9 cellular contexts compared by ENCODE assay signal in the genomic region with DNA sequence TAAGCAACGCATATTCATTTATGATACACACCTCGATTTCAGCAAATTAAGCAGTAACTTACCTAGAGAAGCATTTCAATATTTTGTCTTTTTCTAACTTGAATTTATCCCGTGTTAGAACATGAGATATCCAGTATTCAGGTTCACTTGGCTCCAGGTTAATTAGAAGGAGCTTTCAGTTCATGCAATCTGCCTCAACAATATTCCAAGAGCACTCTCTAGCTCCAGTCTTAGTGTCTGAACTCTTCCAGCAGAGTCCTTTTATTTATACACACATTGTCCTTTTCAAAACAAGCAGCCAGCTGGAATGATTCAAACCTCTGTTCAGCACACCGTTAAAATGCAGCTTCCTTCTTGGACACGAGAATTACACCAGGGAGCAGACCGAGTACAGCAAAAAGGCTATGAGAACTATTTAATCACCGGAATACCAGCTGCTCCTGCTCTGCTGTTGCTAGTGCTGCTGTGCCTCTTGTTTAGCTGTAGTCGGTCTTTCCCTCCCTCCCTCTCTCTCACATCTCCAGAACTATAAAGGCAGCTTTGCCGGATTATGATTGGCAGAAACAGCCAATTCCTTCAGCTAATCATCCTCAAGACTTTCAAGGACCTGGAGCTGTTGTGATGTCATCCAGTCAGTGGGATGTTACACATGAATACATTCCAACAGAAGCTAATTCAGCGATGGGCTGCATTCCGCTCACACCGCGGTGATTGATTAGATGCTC. TPM values are rescaled to one million over a fixed set of nuclear protein-coding genes. Genes with fewer than 3 reads are reported as not detected.
DNase-seq lines count a peak whose midpoint lies in the region; ATAC-seq and TF ChIP-seq lines count a peak whose summit lies in the region.
"Had no signal": no experiment of that assay in that cellular context is flagged by ENCODE, and none has a peak within 500 bp of the region (broad histone marks: within the 10 kb centered on the region; RNA-seq: fewer than 3 reads in every experiment).

A gene (minus strand): TSS at position 239 of the 725 bp plus-strand sequence. CDS start 36,584 bp downstream, outside the sequence.

- in situ Hi-C loops in HAP-1 (cut with MboI; ENCODE audit: low sequenced_read_pairs) = no loop called here

- intact Hi-C loops in activated T-helper 1 cell treated with anti-CD3 and anti-CD28 coated beads, Interleukin-12 subunit alpha, Interleukin-12 subunit beta, Interleukin-2, Interleukin-4 antibody, amounts not matched to agents 30 ng/mL and 10 ng/mL and 1 ng/mL, durations not matched to agents 14 hours and 24 hours and 36 hours (cut with micrococcal nuclease) = no loop called here

- H3K4me3 ChIP-seq in HAP-1 (peak within 1 kb of the TSS; percentile 23), fibroblast of lung (replicated peaks in 1 of 4; ENCODE audit: control extremely low read depth in 1 of 4, insufficient read depth in 1 of 4, low read depth in 3 of 4, low read length in 4 of 4) (peak within 1 kb of the TSS in 2 of 4 experiments; percentile 37 to 59), skeletal muscle cell (ENCODE audit: low read depth, low read length) (peak within 1 kb of the TSS; percentile 25)

- H3K27me3 Mint-ChIP-seq in activated T-helper 1 cell treated with anti-CD3 and anti-CD28 coated beads, Interleukin-12 subunit alpha, Interleukin-12 subunit beta, Interleukin-2, Interleukin-4 antibody, amounts not matched to agents 30 ng/mL and 10 ng/mL and 1 ng/mL, durations not matched to agents 14 hours and 24 hours and 36 hours (ENCODE audit: insufficient read depth) = no peaks in the 10 kb centered on the region

- H3K9me3 ChIP-seq in HAP-1 = no peaks in the 10 kb centered on the region
- H3K9me3 ChIP-seq in fibroblast of lung (ENCODE audit: control insufficient read depth, insufficient read depth, low read depth, low read length) = no peaks in the 10 kb centered on the region

- H3K4me2 ChIP-seq in fibroblast of lung (ENCODE audit: extremely low read depth, insufficient read depth, low read length) = peak within 1 kb of the TSS; percentile 42

- no peaks in the 10 kb centered on the region for H3K4me1 Mint-ChIP-seq in activated T-helper 1 cell treated with anti-CD3 and anti-CD28 coated beads, Interleukin-12 subunit alpha, Interleukin-12 subunit beta, Interleukin-2, Interleukin-4 antibody, amounts not matched to agents 30 ng/mL and 10 ng/mL and 1 ng/mL, durations not matched to agents 14 hours and 24 hours and 36 hours (ENCODE audit: low read depth)

- DNase-seq in HAP-1 (ENCODE audit: low spot score in 2 of 2) = peak; percentile 65 to 80
- DNase-seq in NCI-H82 (lab: John Stamatoyannopoulos, UW) = peak; percentile 88
- DNase-seq in fibroblast of lung (ENCODE audit: low read depth in 2 of 2) = peak; percentile 57 to 79
- peak; percentile 39 for DNase-seq in skeletal muscle cell (ENCODE audit: low read depth)
- no peak for DNase-seq in activated T-helper 1 cell treated with anti-CD3 and anti-CD28 coated beads, Interleukin-12 subunit alpha, Interleukin-12 subunit beta, Interleukin-2, Interleukin-4 antibody, amounts not matched to agents 30 ng/mL and 10 ng/mL and 1 ng/mL, durations not matched to agents 14 hours and 24 hours and 36 hours (ENCODE audit: low spot score)
- no peak for DNase-seq in stimulated activated CD4-positive, alpha-beta T cell treated with anti-CD3 and anti-CD28 coated beads, Interleukin-4, amount 100 ng/mL, for 24 hours

- H3K4me3 Mint-ChIP-seq in activated T-helper 1 cell treated with anti-CD3 and anti-CD28 coated beads, Interleukin-12 subunit alpha, Interleukin-12 subunit beta, Interleukin-2, Interleukin-4 antibody, amounts not matched to agents 30 ng/mL and 10 ng/mL and 1 ng/mL, durations not matched to agents 14 hours and 24 hours and 36 hours = no peak within 1 kb of the TSS

- ATAC-seq in GM19467 (IDR thresholded peaks at IDR 0.05; ENCODE audit: unreplicated experiment) (no peak), HG02610 (IDR thresholded peaks at IDR 0.05; ENCODE audit: unreplicated experiment) (no peak)

- H3K27me3 ChIP-seq in HAP-1 (ENCODE audit: low read depth) = no peaks in the 10 kb centered on the region
- H3K27me3 ChIP-seq in fibroblast of lung (ENCODE audit: control insufficient read depth, insufficient read depth, low read length) = no peaks in the 10 kb centered on the region

- H3K36me3 ChIP-seq in HAP-1 (replicated peaks) = no peaks in the 10 kb centered on the region
- H3K36me3 ChIP-seq in fibroblast of lung (ENCODE audit: control insufficient read depth, insufficient read depth, low read length) = no peaks in the 10 kb centered on the region

- H4K20me1 ChIP-seq in fibroblast of lung (ENCODE audit: control insufficient read depth, extremely low read depth, insufficient read depth, low read length) = no peaks in the 10 kb centered on the region

- H2AFZ ChIP-seq in fibroblast of lung (ENCODE audit: low read length) = peak within 1 kb of the TSS; percentile 1
- H2AFZ ChIP-seq: parathyroid adenoma had no signal

- H3K27ac ChIP-seq in fibroblast of lung (ENCODE audit: insufficient read depth, low read length) = no peak within 1 kb of the TSS
- H3K27ac ChIP-seq: parathyroid adenoma had no signal

- no peaks in the 10 kb centered on the region for H3K36me3 Mint-ChIP-seq in activated T-helper 1 cell treated with anti-CD3 and anti-CD28 coated beads, Interleukin-12 subunit alpha, Interleukin-12 subunit beta, Interleukin-2, Interleukin-4 antibody, amounts not matched to agents 30 ng/mL and 10 ng/mL and 1 ng/mL, durations not matched to agents 14 hours and 24 hours and 36 hours (ENCODE audit: low read depth)

- H3K4me1 ChIP-seq in HAP-1 = peaks cover 21% of the 10 kb centered on the region
- H3K4me1 ChIP-seq in fibroblast of lung (ENCODE audit: control insufficient read depth, extremely low read depth, insufficient read depth, low read length) = no peaks in the 10 kb centered on the region
- H3K4me1 ChIP-seq: parathyroid adenoma had no signal

- no peaks in the 10 kb centered on the region for H3K9me3 Mint-ChIP-seq in activated T-helper 1 cell treated with anti-CD3 and anti-CD28 coated beads, Interleukin-12 subunit alpha, Interleukin-12 subunit beta, Interleukin-2, Interleukin-4 antibody, amounts not matched to agents 30 ng/mL and 10 ng/mL and 1 ng/mL, durations not matched to agents 14 hours and 24 hours and 36 hours

- H3K27ac Mint-ChIP-seq in activated T-helper 1 cell treated with anti-CD3 and anti-CD28 coated beads, Interleukin-12 subunit alpha, Interleukin-12 subunit beta, Interleukin-2, Interleukin-4 antibody, amounts not matched to agents 30 ng/mL and 10 ng/mL and 1 ng/mL, durations not matched to agents 14 hours and 24 hours and 36 hours = no peak within 1 kb of the TSS

- no peaks in the 10 kb centered on the region for H3K79me2 ChIP-seq in fibroblast of lung (ENCODE audit: control insufficient read depth, insufficient read depth, low read length)
- H3K79me2 ChIP-seq: parathyroid adenoma had no signal

- H3K9ac ChIP-seq in fibroblast of lung (ENCODE audit: insufficient read depth, low read length) = no peak within 1 kb of the TSS
- H3K9ac ChIP-seq: parathyroid adenoma had no signal

- peak in 1 of 2 donors; percentile 14 for TF ChIP-seq CTCF in fibroblast of lung (conservative IDR thresholded peaks at IDR 0.05 in 1 of 2, IDR thresholded peaks at IDR 0.05 in 1 of 2; ENCODE audit: low read depth in 1 of 2, low read length in 2 of 2)

RNA-seq across cellular contexts. Expression of the gene that starts here (rescaled TPM):
- total RNA-seq in fibroblast of lung = not detected in 2 replicates
- not detected in 2 replicates for polyA plus RNA-seq in fibroblast of lung
- not detected in 2 replicates for polyA plus RNA-seq in fibroblast of lung (2012)
- not detected in 2 replicates for polyA minus RNA-seq in fibroblast of lung (ENCODE audit: low replicate concordance)
- not detected in 2 replicates for total RNA-seq in activated T-helper 1 cell treated with anti-CD3 and anti-CD28 coated beads, Interleukin-12 subunit alpha, Interleukin-12 subunit beta, Interleukin-2, Interleukin-4 antibody, amounts not matched to agents 30 ng/mL and 10 ng/mL and 1 ng/mL, durations not matched to agents 14 hours and 24 hours and 36 hours

Comparison
In these comparisons a context has a peak if more than half of its experiments do, and no peak if none do; other contexts are left out.
1. Peak in DNase-seq and H3K4me2 ChIP-seq in fibroblast of lung; RNA of the gene not detected or under 1 TPM.
2. DNase-seq: peak in HAP-1 (2 of 2), NCI-H82 (single experiment) and skeletal muscle cell (single experiment); none in activated T-helper 1 cell treated with anti-CD3 and anti-CD28 coated beads, Interleukin-12 subunit alpha, Interleukin-12 subunit beta, Interleukin-2, Interleukin-4 antibody, amounts not matched to agents 30 ng/mL and 10 ng/mL and 1 ng/mL, durations not matched to agents 14 hours and 24 hours and 36 hours (single experiment) and stimulated activated CD4-positive, alpha-beta T cell treated with anti-CD3 and anti-CD28 coated beads, Interleukin-4, amount 100 ng/mL, for 24 hours (single experiment).